In genomic region chr21:16176570-16176969, GRCh38 we compare ENCODE assay signal across 25 cellular contexts.
DNase-seq lines count a peak whose midpoint lies in the region; ATAC-seq, FAIRE-seq and TF ChIP-seq lines count a peak whose summit lies in the region.
"Had no signal": no experiment of that assay in that cellular context is flagged by ENCODE, and none has a peak within 500 bp of the region (broad histone marks: within the 10 kb centered on the region; RNA-seq: fewer than 3 reads in every experiment).

No MANE protein-coding gene starts in this region.

- peak overlapping the region in 37 of 59 donors; percentile 0 to 78 (median 27) for H3K27ac ChIP-seq in dorsolateral prefrontal cortex
- H3K27ac ChIP-seq: BLaER1, SJSA1 had no signal

- H3K4me3 ChIP-seq in dorsolateral prefrontal cortex, result no peak overlapping the region
- H3K4me3 ChIP-seq: BLaER1, MG63, SJSA1 had no signal

- no peak for TF ChIP-seq CTCF in dorsolateral prefrontal cortex (IDR thresholded peaks at IDR 0.05 in 54 of 56, conservative IDR thresholded peaks at IDR 0.05 in 2 of 56; ENCODE audit: low read depth in 1 of 56, partially characterized antibody in 56 of 56)

- no peaks in the 10 kb centered on the region for H3K27me3 ChIP-seq in dorsolateral prefrontal cortex
- H3K27me3 ChIP-seq: BLaER1, MG63, SJSA1 had no signal

- intact Hi-C loops in dorsolateral prefrontal cortex (cut with DNase I), result no loop called here

- FAIRE-seq in TTC549 (lab: Jason Lieb, UNC), result peak; percentile 13
- FAIRE-seq: GM12892, GM18507, RCC 7860 had no signal

- no peak for DNase-seq in dorsolateral prefrontal cortex
- DNase-seq in iris pigment epithelial cell (ENCODE audit: low read depth), result peak; percentile 69
- no peak for DNase-seq in HPDE6-E6E7 (ENCODE audit: extremely low spot score)
- DNase-seq in HT-29 (ENCODE audit: low spot score), result no peak
- no peak for DNase-seq in NCI-H82 (lab: John Stamatoyannopoulos, UW)
- DNase-seq: Caco-2; CD4-positive, alpha-beta T cell; DMS 273 treated with DMSO at 0.1 percent for 48 hours; DND-41; Kasumi-1; MG63; NCI-H1417; NCI-H1694 treated with DMSO at 0.1 percent for 48 hours; NCI-H2081 treated with DMSO at 0.1 percent for 48 hours; NCI-H2171 treated with DMSO at 0.1 percent for 48 hours; NCI-H526; OCI-M1 had no signal

- no peak for ATAC-seq in GM19452 (IDR thresholded peaks at IDR 0.05; ENCODE audit: unreplicated experiment)
- ATAC-seq: Right ventricle myocardium inferior had no signal
